8 cellular contexts compared by ENCODE assay signal in genomic region chr11:66970808-66971442, GRCh38. TPM values are rescaled to one million over a fixed set of nuclear protein-coding genes. Genes with fewer than 3 reads are reported as not detected.
A peak's percentile ranks its signal among the peaks of the same experiment; 100 is the strongest.
DNase-seq lines count a peak whose midpoint lies in the region; ATAC-seq lines count a peak whose summit lies in the region.

No MANE protein-coding gene starts in this region.

- peak overlapping the region; percentile 37 for H3K27ac Mint-ChIP-seq in activated CD8-positive, alpha-beta memory T cell treated with anti-CD3 and anti-CD28 coated beads, Interleukin-2, amount 10 ng/mL, durations not matched to agents 7 days and 5 days
- H3K27ac Mint-ChIP-seq in activated CD4-positive, alpha-beta memory T cell treated with anti-CD3 and anti-CD28 coated beads, Interleukin-2, amount 10 ng/mL, durations not matched to agents 7 days and 5 days: peak overlapping the region; percentile 54

- H3K4me1 Mint-ChIP-seq in activated CD8-positive, alpha-beta memory T cell treated with anti-CD3 and anti-CD28 coated beads, Interleukin-2, amount 10 ng/mL, durations not matched to agents 7 days and 5 days: peaks cover 19% of the 10 kb centered on the region
- peaks cover 28% of the 10 kb centered on the region for H3K4me1 Mint-ChIP-seq in activated CD4-positive, alpha-beta memory T cell treated with anti-CD3 and anti-CD28 coated beads, Interleukin-2, amount 10 ng/mL, durations not matched to agents 7 days and 5 days

- intact Hi-C loops in left ventricle myocardium superior (cut with micrococcal nuclease): no loop called here

- peak; percentile 61 for DNase-seq in activated CD8-positive, alpha-beta memory T cell treated with anti-CD3 and anti-CD28 coated beads, Interleukin-2, amount 10 ng/mL, durations not matched to agents 7 days and 5 days
- no peak for DNase-seq in activated CD8-positive, alpha-beta memory T cell treated with anti-CD3 and anti-CD28 coated beads for 24 hours
- DNase-seq in activated CD4-positive, alpha-beta memory T cell treated with anti-CD3 and anti-CD28 coated beads, Interleukin-2, amount 10 ng/mL, durations not matched to agents 7 days and 5 days: peak; percentile 32
- no peak for DNase-seq in left ventricle myocardium superior
- DNase-seq in stimulated activated naive CD8-positive, alpha-beta T cell treated with anti-CD3 and anti-CD28 coated beads, Interleukin-15, Interleukin-2, amounts not matched to agents 100 U/mL and 50 U/mL, for 24 hours: peak; percentile 30
- no peak for DNase-seq in HUDEP-2 (lab: John Stamatoyannopoulos, UW; ENCODE audit: unreplicated experiment in 76 of 76)
- no peak for DNase-seq in mesenteric fat pad (ENCODE audit: low spot score)

- H3K4me3 Mint-ChIP-seq in activated CD8-positive, alpha-beta memory T cell treated with anti-CD3 and anti-CD28 coated beads, Interleukin-2, amount 10 ng/mL, durations not matched to agents 7 days and 5 days: no peak overlapping the region
- H3K4me3 Mint-ChIP-seq in activated CD4-positive, alpha-beta memory T cell treated with anti-CD3 and anti-CD28 coated beads, Interleukin-2, amount 10 ng/mL, durations not matched to agents 7 days and 5 days: no peak overlapping the region

- peaks cover 4% of the 10 kb centered on the region for H3K27me3 Mint-ChIP-seq in activated CD8-positive, alpha-beta memory T cell treated with anti-CD3 and anti-CD28 coated beads, Interleukin-2, amount 10 ng/mL, durations not matched to agents 7 days and 5 days
- H3K27me3 Mint-ChIP-seq in activated CD4-positive, alpha-beta memory T cell treated with anti-CD3 and anti-CD28 coated beads, Interleukin-2, amount 10 ng/mL, durations not matched to agents 7 days and 5 days: peaks cover 3% of the 10 kb centered on the region

- H3K9me3 Mint-ChIP-seq in activated CD8-positive, alpha-beta memory T cell treated with anti-CD3 and anti-CD28 coated beads, Interleukin-2, amount 10 ng/mL, durations not matched to agents 7 days and 5 days (ENCODE audit: low read depth): no peaks in the 10 kb centered on the region
- H3K9me3 Mint-ChIP-seq in activated CD4-positive, alpha-beta memory T cell treated with anti-CD3 and anti-CD28 coated beads, Interleukin-2, amount 10 ng/mL, durations not matched to agents 7 days and 5 days: no peaks in the 10 kb centered on the region

- CTCF ChIA-PET in activated CD8-positive, alpha-beta memory T cell treated with anti-CD3 and anti-CD28 coated beads, Interleukin-2, amount 10 ng/mL, durations not matched to agents 7 days and 5 days (lab: Charles Lee): interaction anchor here (1.3 to 1.7 kb wide), 2 partner anchors 8 to 12 kb away, joined by 3 to 5 read pairs; no protein-coding TSS in a partner anchor
- CTCF ChIA-PET in activated CD4-positive, alpha-beta memory T cell treated with anti-CD3 and anti-CD28 coated beads, Interleukin-2, amount 10 ng/mL, durations not matched to agents 7 days and 5 days (lab: Charles Lee): interaction anchor here (1.5 kb wide), 1 partner anchor 292 kb away, joined by 4 read pairs; no protein-coding TSS in a partner anchor

- H3K36me3 Mint-ChIP-seq in activated CD8-positive, alpha-beta memory T cell treated with anti-CD3 and anti-CD28 coated beads, Interleukin-2, amount 10 ng/mL, durations not matched to agents 7 days and 5 days: peaks cover 2% of the 10 kb centered on the region
- no peaks in the 10 kb centered on the region for H3K36me3 Mint-ChIP-seq in activated CD4-positive, alpha-beta memory T cell treated with anti-CD3 and anti-CD28 coated beads, Interleukin-2, amount 10 ng/mL, durations not matched to agents 7 days and 5 days (ENCODE audit: low read depth)

- peak; percentile 84 for ATAC-seq in activated CD8-positive, alpha-beta memory T cell treated with anti-CD3 and anti-CD28 coated beads, Interleukin-2, amount 10 ng/mL, durations not matched to agents 7 days and 5 days
- ATAC-seq in left ventricle myocardium superior (peak; percentile 79), GM19351 (IDR thresholded peaks at IDR 0.05; ENCODE audit: unreplicated experiment) (no peak)
- peak; percentile 96 for ATAC-seq in stimulated activated naive CD8-positive, alpha-beta T cell treated with anti-CD3 and anti-CD28 coated beads, Interleukin-15, Interleukin-2, amounts not matched to agents 100 U/mL and 50 U/mL, for 24 hours

- POLR2A ChIA-PET in activated CD4-positive, alpha-beta memory T cell treated with anti-CD3 and anti-CD28 coated beads, Interleukin-2, amount 10 ng/mL, durations not matched to agents 7 days and 5 days (lab: Charles Lee): interaction anchor here (1.3 kb wide), 1 partner anchor 68 kb away, joined by 3 read pairs; no protein-coding TSS in a partner anchor

RNA-seq across cellular contexts. Expression of gene C11orf86, which starts 4.2 kb away (rescaled TPM):
- total RNA-seq in activated CD8-positive, alpha-beta memory T cell treated with anti-CD3 and anti-CD28 coated beads, Interleukin-2, amount 10 ng/mL, durations not matched to agents 7 days and 5 days: not detected
- not detected for total RNA-seq in activated CD4-positive, alpha-beta memory T cell treated with anti-CD3 and anti-CD28 coated beads, Interleukin-2, amount 10 ng/mL, durations not matched to agents 7 days and 5 days
- total RNA-seq in left ventricle myocardium superior: not detected
- 0.64 TPM for total RNA-seq in mesenteric fat pad

RNA-seq across cellular contexts. Expression of gene PC, which starts 12.7 kb away (rescaled TPM):
- 10 to 100 TPM; 10.1 to 11.3 TPM for total RNA-seq in activated CD8-positive, alpha-beta memory T cell treated with anti-CD3 and anti-CD28 coated beads, Interleukin-2, amount 10 ng/mL, durations not matched to agents 7 days and 5 days
- total RNA-seq in activated CD4-positive, alpha-beta memory T cell treated with anti-CD3 and anti-CD28 coated beads, Interleukin-2, amount 10 ng/mL, durations not matched to agents 7 days and 5 days: 1 to 10 TPM; 5.1 to 7.4 TPM
- total RNA-seq in left ventricle myocardium superior (5.2 TPM), mesenteric fat pad (220 TPM)

RNA-seq across cellular contexts. Expression of gene SYT12, which starts 52.0 kb away (rescaled TPM):
- total RNA-seq in activated CD8-positive, alpha-beta memory T cell treated with anti-CD3 and anti-CD28 coated beads, Interleukin-2, amount 10 ng/mL, durations not matched to agents 7 days and 5 days: not detected
- not detected for total RNA-seq in activated CD4-positive, alpha-beta memory T cell treated with anti-CD3 and anti-CD28 coated beads, Interleukin-2, amount 10 ng/mL, durations not matched to agents 7 days and 5 days
- total RNA-seq in left ventricle myocardium superior (0.37 TPM), mesenteric fat pad (3.1 TPM)

Comparison
In these comparisons a context has a peak if more than half of its experiments do, and no peak if none do; other contexts are left out.
1. DNase-seq: peak in activated CD8-positive, alpha-beta memory T cell treated with anti-CD3 and anti-CD28 coated beads, Interleukin-2, amount 10 ng/mL, durations not matched to agents 7 days and 5 days (single experiment), activated CD4-positive, alpha-beta memory T cell treated with anti-CD3 and anti-CD28 coated beads, Interleukin-2, amount 10 ng/mL, durations not matched to agents 7 days and 5 days (single experiment) and stimulated activated naive CD8-positive, alpha-beta T cell treated with anti-CD3 and anti-CD28 coated beads, Interleukin-15, Interleukin-2, amounts not matched to agents 100 U/mL and 50 U/mL, for 24 hours (single experiment); none in activated CD8-positive, alpha-beta memory T cell treated with anti-CD3 and anti-CD28 coated beads for 24 hours (single experiment), left ventricle myocardium superior (single experiment), HUDEP-2 (0 of 76) and mesenteric fat pad (single experiment).
2. RNA of gene PC, which starts 12.7 kb away (total RNA-seq): 220 TPM in mesenteric fat pad (single experiment); 10.1 to 11.3 TPM in activated CD8-positive, alpha-beta memory T cell treated with anti-CD3 and anti-CD28 coated beads, Interleukin-2, amount 10 ng/mL, durations not matched to agents 7 days and 5 days, 5.1 to 7.4 TPM in activated CD4-positive, alpha-beta memory T cell treated with anti-CD3 and anti-CD28 coated beads, Interleukin-2, amount 10 ng/mL, durations not matched to agents 7 days and 5 days and 5.2 TPM in left ventricle myocardium superior (single experiment); every median in the first group is over 10 times any median in the second.